In the genomic region with DNA sequence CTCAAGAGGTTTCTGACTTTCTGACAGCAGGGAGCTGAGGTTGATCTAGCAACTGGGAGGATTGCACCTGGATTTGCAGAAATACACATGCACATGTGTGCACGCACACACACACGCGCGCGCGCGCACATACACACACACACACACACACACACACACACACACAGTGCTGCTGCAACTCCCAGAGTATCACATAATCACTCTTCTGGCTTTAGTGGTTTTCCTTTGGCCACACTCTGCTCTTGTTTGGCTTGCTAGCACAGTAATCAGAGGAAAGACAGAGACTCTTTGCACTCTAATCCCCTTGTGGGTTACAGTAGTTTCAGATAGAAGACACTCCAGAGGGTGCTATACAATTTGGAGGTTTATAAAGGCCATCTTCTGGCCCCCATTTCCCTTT, we compare ENCODE assay signal across 20 cellular contexts.
"Had no signal": no experiment of that assay in that cellular context is flagged by ENCODE, and none has a peak within 500 bp of the region (broad histone marks: within the 10 kb centered on the region; RNA-seq: fewer than 3 reads in every experiment).

No MANE protein-coding gene starts in this region.

- H3K27me3 Mint-ChIP-seq: activated B cell treated with CpG ODN at 0.5 μM for 24 hours, type B pancreatic cell had no signal

- H3K4me2 ChIP-seq: neural progenitor cell had no signal

- H3K27me3 ChIP-seq: adrenal gland, breast epithelium, heart right ventricle, neural progenitor cell, testis had no signal

- H3K36me3 ChIP-seq: adrenal gland, breast epithelium, heart right ventricle, neural progenitor cell, prostate gland had no signal

- H3K9ac ChIP-seq: neural progenitor cell had no signal

- H3K27ac Mint-ChIP-seq: activated B cell treated with CpG ODN at 0.5 μM for 24 hours; activated T-cell treated with anti-CD3 and anti-CD28 coated beads, Interleukin-2, amount 50 U/mL, for 72 hours; neural progenitor cell; type B pancreatic cell had no signal

- H3K4me3 ChIP-seq: adrenal gland, breast epithelium, heart right ventricle, neural progenitor cell, prostate gland, testis had no signal

- H3K9me3 ChIP-seq: adrenal gland, breast epithelium, heart right ventricle, prostate gland, testis had no signal

- ATAC-seq: activated T-cell treated with anti-CD3 and anti-CD28 coated beads, Interleukin-2, amount 50 U/mL, for 72 hours; esophagus mucosa; heart right ventricle; naive thymus-derived CD4-positive, alpha-beta T cell; right cardiac atrium had no signal

- DNase-seq: activated B cell treated with CpG ODN at 0.5 μM for 24 hours; activated CD4-positive, alpha-beta T cell treated with anti-CD3 and anti-CD28 coated beads for 48 hours; activated effector memory CD4-positive, alpha-beta T cell treated with anti-CD3 and anti-CD28 coated beads, Interleukin-2, amount 50 U/mL, for 16 hours; activated naive CD4-positive, alpha-beta T cell treated with anti-CD3 and anti-CD28 coated beads, Interleukin-2, amount 50 U/mL, for 16 hours; activated T-cell treated with anti-CD3 and anti-CD28 coated beads, Interleukin-2, amount 50 U/mL, for 72 hours; adrenal gland; cerebellar nuclear complex; cortex of kidney; heart right ventricle; mesenchymal stem cell; naive thymus-derived CD4-positive, alpha-beta T cell; right cardiac atrium; stimulated activated CD4-positive, alpha-beta T cell treated with anti-CD3 and anti-CD28 coated beads, Interleukin-2, amount 100 ng/mL, for 24 hours; T-helper 9 cell; testis had no signal

- H3K4me3 Mint-ChIP-seq: activated B cell treated with CpG ODN at 0.5 μM for 24 hours; activated T-cell treated with anti-CD3 and anti-CD28 coated beads, Interleukin-2, amount 50 U/mL, for 72 hours; naive thymus-derived CD4-positive, alpha-beta T cell; neural progenitor cell; type B pancreatic cell had no signal

- H3K9me3 Mint-ChIP-seq: activated B cell treated with CpG ODN at 0.5 μM for 24 hours; activated T-cell treated with anti-CD3 and anti-CD28 coated beads, Interleukin-2, amount 50 U/mL, for 72 hours; neural progenitor cell; type B pancreatic cell had no signal

- H3K4me1 Mint-ChIP-seq: activated B cell treated with CpG ODN at 0.5 μM for 24 hours had no signal

- H3K27ac ChIP-seq: adrenal gland, breast epithelium, heart right ventricle, neural progenitor cell, prostate gland, testis had no signal

- H3K36me3 Mint-ChIP-seq: naive thymus-derived CD4-positive, alpha-beta T cell; neural progenitor cell; type B pancreatic cell had no signal

- H3K4me1 ChIP-seq: adrenal gland, breast epithelium, heart right ventricle, neural progenitor cell, prostate gland, testis had no signal
